In the genomic region with DNA sequence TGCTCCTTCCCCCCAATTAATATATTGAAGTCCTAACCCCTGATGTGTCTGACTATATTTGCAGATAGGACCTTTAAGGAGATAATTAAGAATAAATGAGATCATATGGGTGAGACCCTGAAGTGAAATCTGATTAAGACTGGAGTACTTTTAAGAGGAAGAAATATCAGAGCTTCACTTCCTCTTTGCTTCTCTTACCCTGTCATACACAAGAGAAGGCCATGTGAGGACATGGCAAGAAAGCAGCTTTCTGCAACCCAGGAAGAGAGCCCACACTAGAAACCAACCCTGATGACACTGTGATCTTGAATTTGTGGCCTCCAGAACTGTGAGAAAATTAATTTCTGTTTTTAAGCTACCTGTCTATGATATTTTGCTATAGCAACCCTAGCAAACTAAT, we compare ENCODE assay signal across 9 cellular contexts. TPM values are rescaled to one million over a fixed set of nuclear protein-coding genes. Genes with fewer than 3 reads are reported as not detected.
DNase-seq lines count a peak whose midpoint lies in the region; ATAC-seq, FAIRE-seq and TF ChIP-seq lines count a peak whose summit lies in the region.
"Had no signal": no experiment of that assay in that cellular context is flagged by ENCODE, and none has a peak within 500 bp of the region (broad histone marks: within the 10 kb centered on the region; RNA-seq: fewer than 3 reads in every experiment).

No MANE protein-coding gene starts in this region.

- no peak overlapping the region for H3K4me2 ChIP-seq in K562 (ENCODE audit: insufficient read depth, low read length)
- no peak overlapping the region for H3K4me2 ChIP-seq in mammary epithelial cell (ENCODE audit: insufficient read depth, low read depth, low read length)

- no peaks in the 10 kb centered on the region for H3K27me3 ChIP-seq in K562 (ENCODE audit: control insufficient read depth in 2 of 2, insufficient read depth in 2 of 2, low read length in 2 of 2)
- no peaks in the 10 kb centered on the region for H3K27me3 ChIP-seq in mammary epithelial cell (ENCODE audit: insufficient read depth, low read length)

- ATAC-seq in GM21390 (IDR thresholded peaks at IDR 0.05; ENCODE audit: unreplicated experiment) (peak; percentile 95), HG03565 (IDR thresholded peaks at IDR 0.05; ENCODE audit: unreplicated experiment) (peak; percentile 97), K562 (peak; percentile 74)

- H2AFZ ChIP-seq in K562 (ENCODE audit: low read depth, low read length) = no peak overlapping the region
- H2AFZ ChIP-seq in mammary epithelial cell (ENCODE audit: low read depth, low read length) = no peak overlapping the region
- H2AFZ ChIP-seq: parathyroid adenoma had no signal

- H3K9me1 ChIP-seq in K562 (ENCODE audit: control insufficient read depth, insufficient read depth, low read length) = no peaks in the 10 kb centered on the region

- H3K9ac ChIP-seq in K562 (ENCODE audit: insufficient read depth in 1 of 2, low read depth in 2 of 2, low read length in 2 of 2) = no peak overlapping the region
- H3K9ac ChIP-seq in mammary epithelial cell (ENCODE audit: insufficient read depth, low read length) = no peak overlapping the region
- H3K9ac ChIP-seq: parathyroid adenoma had no signal

- POLR2A ChIA-PET in K562 (lab: Yijun Ruan, JAX) = interaction anchor here (0.9 to 1.5 kb wide), 6 partner anchors 9 to 19 kb away, joined by 3 to 4 read pairs (median 4); no protein-coding TSS in a partner anchor

- CTCF ChIA-PET in K562 (lab: Yijun Ruan, JAX; ENCODE audit: low intra/inter-chr PET ratio) = no interaction called here
- CTCF ChIA-PET in mammary epithelial cell (lab: Charles Lee; ENCODE audit: low non-redundant PET) = no interaction called here

- peaks cover 0 to 18% of the 10 kb centered on the region in 2 experiments; a peak in 3 of 5 replicates for H3K4me1 ChIP-seq in K562 (replicated peaks in 1 of 2; ENCODE audit: control insufficient read depth in 2 of 2, insufficient read depth in 2 of 2, low read length in 2 of 2)
- H3K4me1 ChIP-seq in mammary epithelial cell (ENCODE audit: insufficient read depth, low read length) = no peaks in the 10 kb centered on the region
- H3K4me1 ChIP-seq: parathyroid adenoma had no signal

- FAIRE-seq in GM12891 (lab: Jason Lieb, UNC) (peak; percentile 84), K562 (lab: Jason Lieb, UNC) (peak; percentile 6)

- H3K36me3 ChIP-seq in K562 (ENCODE audit: control insufficient read depth, insufficient read depth, low read length) = no peaks in the 10 kb centered on the region
- peaks cover 2% of the 10 kb centered on the region for H3K36me3 ChIP-seq in mammary epithelial cell (ENCODE audit: insufficient read depth, low read length)

- H3K79me2 ChIP-seq in K562 (ENCODE audit: control insufficient read depth, insufficient read depth, low read length) = peaks cover 87% of the 10 kb centered on the region
- H3K79me2 ChIP-seq in mammary epithelial cell (ENCODE audit: insufficient read depth, low read length) = peaks cover 96% of the 10 kb centered on the region

- TF ChIP-seq RAD21 in K562 (CRISPR knock-in tag; conservative IDR thresholded peaks at IDR 0.05 in 1 of 2, IDR thresholded peaks at IDR 0.05 in 1 of 2) = no peak

- no peaks in the 10 kb centered on the region for H3K9me3 ChIP-seq in K562 (replicated peaks; ENCODE audit: control insufficient read depth, insufficient read depth, low read depth, low read length)
- H3K9me3 ChIP-seq in mammary epithelial cell (replicated peaks; ENCODE audit: insufficient read depth, low read length) = no peaks in the 10 kb centered on the region

- TF ChIP-seq CTCF in K562 (IDR thresholded peaks at IDR 0.05 in 2 of 3, conservative IDR thresholded peaks at IDR 0.05 in 1 of 3; ENCODE audit: insufficient read depth in 2 of 3, low read depth in 1 of 3, low read length in 3 of 3) (no peak), mammary epithelial cell (conservative IDR thresholded peaks at IDR 0.05 in 1 of 2, IDR thresholded peaks at IDR 0.05 in 1 of 2; ENCODE audit: extremely low read depth in 1 of 2, insufficient read depth in 1 of 2, low read depth in 1 of 2, low read length in 2 of 2) (no peak)

- H3K27ac ChIP-seq in K562 (ENCODE audit: extremely low read depth, low read depth, low read length) (peak overlapping the region; percentile 58; the same call in 1 of the 3 replicates), mammary epithelial cell (ENCODE audit: insufficient read depth, low read depth, low read length) (no peak overlapping the region)
- H3K27ac ChIP-seq: parathyroid adenoma had no signal

- in situ Hi-C loops in K562 (cut with MboI) (no loop called here), mammary epithelial cell (cut with MboI; ENCODE audit: low sequenced_read_pairs in 2 of 2) (no loop called here)

- H3K4me3 ChIP-seq in K562 = no peak overlapping the region
- H3K4me3 ChIP-seq in mammary epithelial cell (replicated peaks in 1 of 3; ENCODE audit: insufficient read depth in 1 of 3, low read depth in 2 of 3, low read length in 3 of 3) = no peak overlapping the region

- H4K20me1 ChIP-seq in K562 (replicated peaks; ENCODE audit: control insufficient read depth, insufficient read depth, low read length) = no peaks in the 10 kb centered on the region
- no peaks in the 10 kb centered on the region for H4K20me1 ChIP-seq in mammary epithelial cell (ENCODE audit: insufficient read depth, low read length)

- intact Hi-C loops in K562 (cut with micrococcal nuclease) (loop anchor here (5.0 kb wide), 1 partner anchor 206 kb away; no protein-coding TSS in a partner anchor), mammary epithelial cell (cut with micrococcal nuclease) (no loop called here)

- no TSS peak for BruUV-seq in K562 (replicated peaks; lab: Mats Ljungman, UMichigan)
- BruUV-seq in mammary epithelial cell (replicated peaks; lab: Mats Ljungman, UMichigan) = no TSS peak

- DNase-seq in GM12891 (ENCODE audit: insufficient read length, low spot score) (peak; percentile 18), K562 (ENCODE audit: extremely low read depth in 1 of 4, low spot score in 3 of 4) (no peak), DMS 273 treated with DMSO at 0.1 percent for 48 hours (lab: John Stamatoyannopoulos, UW) (no peak), mammary epithelial cell (no peak), NCI-H1105 (lab: John Stamatoyannopoulos, UW) (no peak)
- no peak for DNase-seq in stimulated activated naive CD4-positive, alpha-beta T cell treated with Interleukin-2 at 50 U/mL for 16 hours (lab: John Stamatoyannopoulos, UW)

- no peak; the same call in 1 of the 2 replicates for TF ChIP-seq EP300 in K562 (IDR thresholded peaks at IDR 0.05; ENCODE audit: low read length)

- no peak for TF ChIP-seq POLR2A in GM12891 (IDR thresholded peaks at IDR 0.05; ENCODE audit: low read depth, low read length)
- TF ChIP-seq POLR2A in K562 (conservative IDR thresholded peaks at IDR 0.05) = no peak

- dilution Hi-C loops in mammary epithelial cell (cut with HindIII; ENCODE audit: low sequenced_read_pairs) = no loop called here

TF ChIP-seq in GM12891, 5 proteins besides CTCF, POLR2A, EP300 and RAD21:
- TF ChIP-seq PAX5 (IDR thresholded peaks at IDR 0.05; ENCODE audit: insufficient read depth, low read length, severe bottlenecking) = no peak
- TF ChIP-seq SPI1 (IDR thresholded peaks at IDR 0.05; ENCODE audit: low read depth, low read length) = peak; percentile 96
- TF ChIP-seq POLR2AphosphoS5 (IDR thresholded peaks at IDR 0.05; ENCODE audit: low read depth, low read length) = no peak

TF ChIP-seq in K562, 482 proteins besides CTCF, POLR2A, EP300 and RAD21 (continues in another document):
- TF ChIP-seq ZNF766 (CRISPR knock-in tag; conservative IDR thresholded peaks at IDR 0.05) (0 out of 2 replicates have a peak, but pooled peaks have one; percentile 15), CBX3 (IDR thresholded peaks at IDR 0.05; ENCODE audit: borderline replicate concordance in 1 of 2, low read length in 2 of 2) (no peak)

RNA-seq across cellular contexts. Expression of a gene that starts 44.2 kb away (rescaled TPM):
- 27.1 TPM for polyA plus RNA-seq in GM12891 (2012; ENCODE audit: low read depth, missing spikeins)
- total RNA-seq in K562 (2011; cell fraction: chromatin; rRNA removed; ENCODE audit: low replicate concordance) = 158 and 301 TPM in 2 replicates
- 93.6 and 118 TPM in 2 replicates for total RNA-seq in K562 (2011; cell fraction: nucleolus; rRNA removed)
- total RNA-seq in K562 (2011; cell fraction: nucleoplasm; rRNA removed) = 154 and 227 TPM in 2 replicates
- total RNA-seq in K562 (2014; rRNA removed) (33.3 and 39.7 TPM in 2 replicates), K562 (2014; rRNA removed; fragmentation: Illumina TruSeq; extraction: Trizol) (68.0 and 79.3 TPM in 2 replicates), K562 (2015; rRNA removed; fragmentation: Illumina TruSeq; extraction: Trizol) (57.4 and 58.8 TPM in 2 replicates), K562 (2021) (46.0 and 47.2 TPM in 2 replicates), mammary epithelial cell (10 to 100 TPM; 57.7 to 80.4 TPM)
- polyA plus RNA-seq in K562 (2011; rRNA removed) (49.3 and 51.1 TPM in 2 replicates), K562 (2014; fragmentation: Illumina TruSeq; extraction: Trizol) (48.1 and 49.3 TPM in 2 replicates), K562 (2014; fragmentation: Nextera tagmentation; extraction: Ambion mirVana) (10 to 100 TPM; 25.3 to 38.5 TPM), K562 (2014; rRNA removed) (32.3 and 36.1 TPM in 2 replicates), mammary epithelial cell (16.9 TPM)
- polyA plus RNA-seq in K562 (2011; cell fraction: cytosol; rRNA removed) = 12.9 and 24.3 TPM in 2 replicates
- 53.4 and 73.5 TPM in 2 replicates for polyA plus RNA-seq in K562 (2011; cell fraction: nucleus; rRNA removed)
- 26.3 and 30.7 TPM in 2 replicates for polyA plus RNA-seq in K562 (2012)
- 164 and 189 TPM in 2 replicates for polyA minus RNA-seq in K562 (2011; rRNA and poly(A)+ RNA removed)
- polyA minus RNA-seq in K562 (2011; cell fraction: cytosol; rRNA and poly(A)+ RNA removed) = 36.8 and 39.6 TPM in 2 replicates
- polyA minus RNA-seq in K562 (2011; cell fraction: nucleus; rRNA and poly(A)+ RNA removed) = 86.6 and 187 TPM in 2 replicates
- polyA minus RNA-seq in mammary epithelial cell = 36.0 TPM
